In genomic region chr14:69268763-69269162, GRCh38 we compare ENCODE assay signal across 1 cellular context.
A peak's percentile ranks its signal among the peaks of the same experiment; 100 is the strongest.
TF ChIP-seq lines count a peak whose summit lies in the region.

No MANE protein-coding gene starts in this region.

TF ChIP-seq in SK-N-SH, 30 proteins besides CTCF, POLR2A, EP300 and RAD21:
- TF ChIP-seq USF2 (IDR thresholded peaks at IDR 0.05; ENCODE audit: borderline replicate concordance, low read depth, low read length) (no peak), SIN3A (IDR thresholded peaks at IDR 0.05; ENCODE audit: borderline replicate concordance, low read depth, low read length) (no peak), TCF12 (IDR thresholded peaks at IDR 0.05) (peak; percentile 49; the same call in 1 of the 2 replicates), ELF1 (IDR thresholded peaks at IDR 0.05) (no peak), MAX (IDR thresholded peaks at IDR 0.05; ENCODE audit: low read depth) (0 out of 2 replicates have a peak, but pooled peaks have one; percentile 51), REST (IDR thresholded peaks at IDR 0.05; ENCODE audit: low read depth, low read length) (0 out of 2 replicates have a peak, but pooled peaks have one; percentile 7), MEF2A (IDR thresholded peaks at IDR 0.05; ENCODE audit: borderline replicate concordance, low read depth) (no peak), TAF1 (IDR thresholded peaks at IDR 0.05; ENCODE audit: borderline replicate concordance, low read depth, low read length) (no peak), PBX3 (IDR thresholded peaks at IDR 0.05) (peak; percentile 61; the same call in 1 of the 2 replicates), USF1 (IDR thresholded peaks at IDR 0.05; ENCODE audit: borderline replicate concordance, low read depth) (no peak), RFX5 (IDR thresholded peaks at IDR 0.05; ENCODE audit: low read length) (no peak), RCOR1 (IDR thresholded peaks at IDR 0.05; ENCODE audit: low read length) (no peak), NFIC (IDR thresholded peaks at IDR 0.05; ENCODE audit: borderline replicate concordance) (peak; percentile 5; the same call in 1 of the 2 replicates), FOXJ3 (CRISPR knock-in tag; IDR thresholded peaks at IDR 0.05) (no peak), YY1 (IDR thresholded peaks at IDR 0.05; ENCODE audit: low read depth) (no peak), ZBTB33 (IDR thresholded peaks at IDR 0.05; ENCODE audit: borderline replicate concordance, low read depth) (no peak), CHD2 (IDR thresholded peaks at IDR 0.05; ENCODE audit: low read length, partially characterized antibody) (no peak), FOSL2 (IDR thresholded peaks at IDR 0.05; ENCODE audit: borderline replicate concordance, low read depth) (peak; percentile 60), NRF1 (IDR thresholded peaks at IDR 0.05; ENCODE audit: low read depth, low read length) (no peak), JUND (IDR thresholded peaks at IDR 0.05) (no peak), IRF3 (IDR thresholded peaks at IDR 0.05; ENCODE audit: low read depth, low read length) (no peak), EZH2phosphoT487 (IDR thresholded peaks at IDR 0.05; ENCODE audit: borderline replicate concordance, low read depth) (no peak), SMC3 (IDR thresholded peaks at IDR 0.05; ENCODE audit: low read depth, low read length) (no peak)
